8 cellular contexts compared by ENCODE assay signal in the genomic region with DNA sequence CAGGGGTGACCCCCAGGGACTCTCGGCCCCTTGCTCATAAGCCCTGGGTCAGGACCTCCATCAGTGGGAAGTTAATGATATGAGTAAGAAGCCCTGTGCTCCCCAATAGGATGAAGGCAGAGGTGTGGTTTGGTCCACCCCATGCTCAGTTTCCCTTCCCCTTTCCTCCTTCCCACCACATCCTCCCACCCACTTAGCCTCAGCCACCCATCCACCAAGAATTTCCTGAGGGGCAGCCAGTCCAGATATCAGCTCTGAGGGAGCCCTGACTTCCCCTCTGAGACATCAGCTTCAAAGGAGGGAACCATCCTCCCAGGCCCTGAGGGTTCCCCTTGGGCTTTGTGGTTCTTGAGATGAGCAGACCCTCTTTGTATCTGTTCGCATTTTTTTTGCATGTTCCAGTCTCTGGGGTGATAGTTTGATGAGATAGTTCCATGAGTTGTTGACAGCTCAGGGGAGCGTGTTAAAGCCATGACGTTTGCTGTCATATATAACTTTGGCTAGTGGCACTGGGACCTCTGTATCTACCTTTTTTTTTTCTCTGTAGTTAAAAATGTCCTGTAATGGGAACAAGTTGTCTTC.
DNase-seq lines count a peak whose midpoint lies in the region; ATAC-seq and TF ChIP-seq lines count a peak whose summit lies in the region.

No MANE protein-coding gene starts in this region.

- H3K36me3 ChIP-seq in neural progenitor cell = no peaks in the 10 kb centered on the region

- peaks cover 20 to 38% of the 10 kb centered on the region in 2 donors for H3K36me3 Mint-ChIP-seq in activated T-cell treated with anti-CD3 and anti-CD28 coated beads, Interleukin-2, amount 50 U/mL, for 72 hours (ENCODE audit: insufficient read depth in 2 of 2)
- H3K36me3 Mint-ChIP-seq in nephron progenitor cell (ENCODE audit: low read depth) = no peaks in the 10 kb centered on the region
- H3K36me3 Mint-ChIP-seq in neural progenitor cell = peaks cover 2% of the 10 kb centered on the region

- H3K27ac Mint-ChIP-seq in activated T-cell treated with anti-CD3 and anti-CD28 coated beads, Interleukin-2, amount 50 U/mL, for 72 hours = peak overlapping the region; percentile 61
- H3K27ac Mint-ChIP-seq in nephron progenitor cell (no peak overlapping the region), neural progenitor cell (no peak overlapping the region)

- H3F3A ChIP-seq in neural progenitor cell (ENCODE audit: low read depth) = no peaks in the 10 kb centered on the region

- CTCF ChIA-PET in GM10248 (lab: Yijun Ruan, JAX) = interaction anchor here (0.7 to 1.8 kb wide), 6 partner anchors 9 to 101 kb away, joined by 3 to 8 read pairs (median 4); no protein-coding TSS in a partner anchor

- no peak overlapping the region for H3K4me3 ChIP-seq in neural progenitor cell

- no peaks in the 10 kb centered on the region for H4K20me1 ChIP-seq in neural progenitor cell (ENCODE audit: low read depth)

- TF ChIP-seq CTCF in GM10248 (IDR thresholded peaks at IDR 0.05; ENCODE audit: control extremely low read depth, extremely low read depth, low read depth, missing control alignments) (no peak), nephron progenitor cell (IDR thresholded peaks at IDR 0.05) (no peak), neural progenitor cell (IDR thresholded peaks at IDR 0.05) (no peak)

- no peak overlapping the region for H3K4me2 ChIP-seq in neural progenitor cell

- peak; percentile 79 for ATAC-seq in GM19452 (IDR thresholded peaks at IDR 0.05; ENCODE audit: unreplicated experiment)
- ATAC-seq in HG03439 (IDR thresholded peaks at IDR 0.05; ENCODE audit: unreplicated experiment) = peak; percentile 76
- peak; percentile 93 to 95 for ATAC-seq in activated T-cell treated with anti-CD3 and anti-CD28 coated beads, Interleukin-2, amount 50 U/mL, for 72 hours (replicated peaks in 1 of 2)

- H2AFZ ChIP-seq in neural progenitor cell (replicated peaks) = no peak overlapping the region

- no peaks in the 10 kb centered on the region for H3K27me3 Mint-ChIP-seq in activated T-cell treated with anti-CD3 and anti-CD28 coated beads, Interleukin-2, amount 50 U/mL, for 72 hours (ENCODE audit: low read depth)
- peaks cover 8% of the 10 kb centered on the region for H3K27me3 Mint-ChIP-seq in nephron progenitor cell (ENCODE audit: low read depth, poor library complexity)
- H3K27me3 Mint-ChIP-seq in neural progenitor cell (ENCODE audit: insufficient read depth, low read depth) = no peaks in the 10 kb centered on the region

- H3K4me1 ChIP-seq in neural progenitor cell = no peaks in the 10 kb centered on the region

- peaks cover 0 to 1% of the 10 kb centered on the region in 2 donors for H3K9me3 Mint-ChIP-seq in activated T-cell treated with anti-CD3 and anti-CD28 coated beads, Interleukin-2, amount 50 U/mL, for 72 hours
- H3K9me3 Mint-ChIP-seq in nephron progenitor cell (no peaks in the 10 kb centered on the region), neural progenitor cell (no peaks in the 10 kb centered on the region)

- H3K4me3 Mint-ChIP-seq in activated T-cell treated with anti-CD3 and anti-CD28 coated beads, Interleukin-2, amount 50 U/mL, for 72 hours = peak overlapping the region; percentile 31 to 54
- H3K4me3 Mint-ChIP-seq in nephron progenitor cell (no peak overlapping the region), neural progenitor cell (no peak overlapping the region)

- no peaks in the 10 kb centered on the region for H3K79me2 ChIP-seq in neural progenitor cell (ENCODE audit: low read depth)

- no peaks in the 10 kb centered on the region for H3K9me3 ChIP-seq in neural progenitor cell (ENCODE audit: low read depth)

- no peaks in the 10 kb centered on the region for H3K27me3 ChIP-seq in neural progenitor cell

- peaks cover 68% of the 10 kb centered on the region for H3K4me1 Mint-ChIP-seq in activated T-cell treated with anti-CD3 and anti-CD28 coated beads, Interleukin-2, amount 50 U/mL, for 72 hours (ENCODE audit: low read depth)
- no peaks in the 10 kb centered on the region for H3K4me1 Mint-ChIP-seq in nephron progenitor cell
- H3K4me1 Mint-ChIP-seq in neural progenitor cell = peaks cover 14% of the 10 kb centered on the region

- DNase-seq in GM10248 (ENCODE audit: extremely low spot score) (peak; percentile 89), nephron progenitor cell (no peak), neural progenitor cell (ENCODE audit: low spot score) (no peak), ecto neural progenitor cell (ENCODE audit: low spot score) (no peak)
- peak; percentile 75 to 85 for DNase-seq in activated T-cell treated with anti-CD3 and anti-CD28 coated beads, Interleukin-2, amount 50 U/mL, for 72 hours
- DNase-seq in stimulated activated CD8-positive, alpha-beta memory T cell treated with anti-CD3 and anti-CD28 coated beads, Interleukin-7, amount 100 ng/mL, for 24 hours (ENCODE audit: low read depth) = peak; percentile 43

- no peak overlapping the region for H3K9ac ChIP-seq in neural progenitor cell

- H3K27ac ChIP-seq in neural progenitor cell = no peak overlapping the region

- POLR2A ChIA-PET in GM10248 (lab: Yijun Ruan, JAX) = interaction anchor here (0.6 to 1.2 kb wide), 5 partner anchors 12 to 326 kb away, joined by 3 to 13 read pairs (median 3); no protein-coding TSS in a partner anchor

Comparison
In these comparisons a context has a peak if more than half of its experiments do, and no peak if none do; other contexts are left out.
1. DNase-seq: peak in GM10248 (single experiment), activated T-cell treated with anti-CD3 and anti-CD28 coated beads, Interleukin-2, amount 50 U/mL, for 72 hours (2 of 2) and stimulated activated CD8-positive, alpha-beta memory T cell treated with anti-CD3 and anti-CD28 coated beads, Interleukin-7, amount 100 ng/mL, for 24 hours (single experiment); none in nephron progenitor cell (single experiment), neural progenitor cell (single experiment) and ecto neural progenitor cell (single experiment).
2. H3K4me3 Mint-ChIP-seq: peak in activated T-cell treated with anti-CD3 and anti-CD28 coated beads, Interleukin-2, amount 50 U/mL, for 72 hours (2 of 2); none in nephron progenitor cell (single experiment) and neural progenitor cell (single experiment).
3. Peak in every context shown above with its lines, with median percentiles within 50 percentile points of each other: ATAC-seq.